In genomic region chrX:9372866-9373265, GRCh38 we compare ENCODE assay signal across 5 cellular contexts.
"Had no signal": no experiment of that assay in that cellular context is flagged by ENCODE, and none has a peak within 500 bp of the region (broad histone marks: within the 10 kb centered on the region; RNA-seq: fewer than 3 reads in every experiment).

No MANE protein-coding gene starts in this region.

- H3K9me3 Mint-ChIP-seq: GM23338 had no signal

- H3K27ac Mint-ChIP-seq: GM23338, H9 had no signal

- H3K4me3 ChIP-seq: GM23338 had no signal

- ATAC-seq: GM23338 had no signal

- H3K27ac ChIP-seq: HL-60 had no signal

- DNase-seq: H9, HCEC 1CT, IMR-90 had no signal

- H3K4me3 Mint-ChIP-seq: GM23338, H9 had no signal
